17 cellular contexts compared by ENCODE assay signal in the genomic region with DNA sequence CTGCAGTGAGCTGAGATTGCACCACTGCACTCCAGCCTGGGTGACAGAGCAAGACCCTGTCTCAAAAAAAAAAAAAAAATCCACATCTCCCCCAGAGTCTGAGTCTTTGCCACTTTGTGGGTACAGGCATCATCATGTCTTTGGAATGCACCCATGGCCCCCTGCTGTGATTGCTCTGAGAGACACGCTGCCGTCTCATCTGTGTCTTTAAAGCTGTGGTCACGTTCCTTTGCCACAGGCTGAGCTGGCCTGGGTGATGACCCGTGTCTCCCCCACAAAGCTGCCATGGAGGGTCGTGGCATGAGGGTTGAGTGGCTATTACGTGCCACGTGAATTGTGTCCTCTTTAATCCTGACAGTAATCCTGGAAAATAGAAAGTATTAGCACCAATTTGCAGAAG. TPM values are rescaled to one million over a fixed set of nuclear protein-coding genes. Genes with fewer than 3 reads are reported as not detected.
DNase-seq lines count a peak whose midpoint lies in the region; ATAC-seq, FAIRE-seq and TF ChIP-seq lines count a peak whose summit lies in the region.
"Had no signal": no experiment of that assay in that cellular context is flagged by ENCODE, and none has a peak within 500 bp of the region (broad histone marks: within the 10 kb centered on the region; RNA-seq: fewer than 3 reads in every experiment).

No MANE protein-coding gene starts in this region.

- no peak for FAIRE-seq in H54 (lab: Jason Lieb, UNC)

- TF ChIP-seq CTCF in fibroblast of lung (conservative IDR thresholded peaks at IDR 0.05 in 1 of 2, IDR thresholded peaks at IDR 0.05 in 1 of 2; ENCODE audit: low read depth in 1 of 2, low read length in 2 of 2), result no peak
- TF ChIP-seq CTCF in thyroid gland (IDR thresholded peaks at IDR 0.05), result no peak

- peak overlapping the region; percentile 33; the same call in 1 of the 2 replicates for H3K27ac ChIP-seq in SJSA1
- no peak overlapping the region for H3K27ac ChIP-seq in fibroblast of lung (ENCODE audit: insufficient read depth, low read length)
- peak overlapping the region in 2 of 3 donors; percentile 17 to 54 for H3K27ac ChIP-seq in thyroid gland
- H3K27ac ChIP-seq: left lung, right lobe of liver had no signal

- H3K79me2 ChIP-seq in fibroblast of lung (ENCODE audit: control insufficient read depth, insufficient read depth, low read length), result no peaks in the 10 kb centered on the region

- no peak for ATAC-seq in GM21390 (IDR thresholded peaks at IDR 0.05; ENCODE audit: unreplicated experiment)
- ATAC-seq: left lung; natural killer cell treated with Interleukin-12 subunit alpha and Interleukin-12 subunit beta and Interleukin-15 and Interleukin-18, amount 100 ng/mL, for 72 hours; right lobe of liver had no signal

- H3K9ac ChIP-seq in fibroblast of lung (ENCODE audit: insufficient read depth, low read length), result no peak overlapping the region

- peak; percentile 73 for DNase-seq in H54 (ENCODE audit: insufficient read length, low spot score)
- DNase-seq in SJSA1 (ENCODE audit: low read depth in 1 of 2, low spot score in 2 of 2), result peak; percentile 71 to 88
- peak; percentile 56 to 85 for DNase-seq in fibroblast of lung (ENCODE audit: low read depth in 2 of 2)
- DNase-seq in thyroid gland, result peak; percentile 65 to 85
- DNase-seq in hippocampal formation (lab: John Stamatoyannopoulos, UW), result no peak
- DNase-seq in NCI-H82 (lab: John Stamatoyannopoulos, UW), result no peak
- no peak for DNase-seq in NCI-H1105 treated with DMSO at 0.1 percent for 48 hours (lab: John Stamatoyannopoulos, UW)
- DNase-seq: Caco-2, head of caudate nucleus, NCI-H1048, NCI-H69, right lobe of liver, SHP77 had no signal

- H3K4me2 ChIP-seq in fibroblast of lung (ENCODE audit: extremely low read depth, insufficient read depth, low read length), result no peak overlapping the region

- no peaks in the 10 kb centered on the region for H4K20me1 ChIP-seq in fibroblast of lung (ENCODE audit: control insufficient read depth, extremely low read depth, insufficient read depth, low read length)

- no peak for TF ChIP-seq POLR2A in H54 (IDR thresholded peaks at IDR 0.05; ENCODE audit: low read depth, low read length)
- TF ChIP-seq POLR2A in thyroid gland (IDR thresholded peaks at IDR 0.05), result no peak

- H3K9me3 ChIP-seq in SJSA1 (replicated peaks) (no peaks in the 10 kb centered on the region), fibroblast of lung (ENCODE audit: control insufficient read depth, insufficient read depth, low read depth, low read length) (no peaks in the 10 kb centered on the region), thyroid gland (no peaks in the 10 kb centered on the region)
- H3K9me3 ChIP-seq: Caco-2, left lung, right lobe of liver, suprapubic skin had no signal

- H3K36me3 ChIP-seq in SJSA1 (no peaks in the 10 kb centered on the region), fibroblast of lung (ENCODE audit: control insufficient read depth, insufficient read depth, low read length) (peaks cover 4% of the 10 kb centered on the region), thyroid gland (peaks cover 0 to 4% of the 10 kb centered on the region in 2 donors)
- H3K36me3 ChIP-seq: right lobe of liver had no signal

- intact Hi-C loops in thyroid gland (cut with DNase I), result no loop called here

- H3K4me3 ChIP-seq in SJSA1 (no peak overlapping the region), fibroblast of lung (replicated peaks in 1 of 4; ENCODE audit: control extremely low read depth in 1 of 4, insufficient read depth in 1 of 4, low read depth in 3 of 4, low read length in 4 of 4) (no peak overlapping the region), thyroid gland (replicated peaks in 1 of 3) (no peak overlapping the region)
- H3K4me3 ChIP-seq: left lung, right lobe of liver, suprapubic skin had no signal

- H2AFZ ChIP-seq in fibroblast of lung (ENCODE audit: low read length), result no peak overlapping the region

- no peaks in the 10 kb centered on the region for H3K27me3 ChIP-seq in SJSA1 (replicated peaks)
- no peaks in the 10 kb centered on the region for H3K27me3 ChIP-seq in fibroblast of lung (ENCODE audit: control insufficient read depth, insufficient read depth, low read length)
- no peaks in the 10 kb centered on the region for H3K27me3 ChIP-seq in thyroid gland
- H3K27me3 ChIP-seq: right lobe of liver had no signal

- H3K4me1 ChIP-seq in SJSA1 (replicated peaks) (peaks cover 48% of the 10 kb centered on the region), fibroblast of lung (ENCODE audit: control insufficient read depth, extremely low read depth, insufficient read depth, low read length) (peaks cover 35% of the 10 kb centered on the region), thyroid gland (peaks cover 24 to 72% of the 10 kb centered on the region in 2 donors)
- H3K4me1 ChIP-seq: Caco-2, right lobe of liver had no signal

- WGBS in thyroid gland, 2 donors, result 22 to 58% methylated on average over 4 to 7 of the region's 7 CpGs

RNA-seq across cellular contexts. Expression of a gene that starts 20.2 kb away (rescaled TPM):
- 6.4 and 10.9 TPM in 2 replicates for total RNA-seq in SJSA1 (2014; rRNA removed; shearing (Covaris generic))
- total RNA-seq in fibroblast of lung, result 34.9 and 37.0 TPM in 2 replicates
- polyA plus RNA-seq in fibroblast of lung, result 11.8 and 96.2 TPM in 2 replicates
- polyA plus RNA-seq in fibroblast of lung (2012), result 7.1 and 70.6 TPM in 2 replicates
- polyA minus RNA-seq in fibroblast of lung (ENCODE audit: low replicate concordance), result 16.4 and 88.9 TPM in 2 replicates
- 100 to 1,000 TPM in 2 of 4 donors, 10 to 100 TPM in 2; 48.0 to 261 (median 108) TPM for total RNA-seq in thyroid gland

Comparison
In these comparisons a context has a peak if more than half of its experiments do, and no peak if none do; other contexts are left out.
1. DNase-seq: peak in H54 (single experiment), SJSA1 (2 of 2), fibroblast of lung (2 of 2) and thyroid gland (2 of 2); none in hippocampal formation (0 of 2), NCI-H82 (single experiment) and NCI-H1105 treated with DMSO at 0.1 percent for 48 hours (single experiment).